In the genomic region with DNA sequence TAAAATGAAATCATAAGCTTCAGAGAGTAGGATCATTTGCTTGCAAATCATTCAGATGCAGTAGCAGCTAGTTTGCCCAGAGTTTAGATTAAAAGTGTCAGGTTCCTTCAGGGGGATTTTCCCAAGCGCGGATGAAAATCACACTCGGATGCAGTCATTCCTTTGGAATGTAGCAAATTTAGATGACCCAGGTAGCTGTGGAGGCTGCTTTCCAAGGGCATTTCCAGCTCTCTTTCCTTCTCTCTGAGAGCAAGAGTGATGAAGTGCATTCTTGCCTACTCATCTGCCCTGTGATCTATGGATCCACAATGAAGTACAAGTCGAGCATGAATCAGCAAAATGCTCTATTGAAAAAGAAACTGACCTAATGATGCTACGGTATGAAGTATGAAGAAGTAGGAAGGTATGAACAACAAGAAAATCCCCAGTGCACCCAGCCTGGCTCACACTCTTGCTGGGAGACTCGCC, we compare ENCODE assay signal across 11 cellular contexts.
A peak's percentile ranks its signal among the peaks of the same experiment; 100 is the strongest.
DNase-seq lines count a peak whose midpoint lies in the region; ATAC-seq and TF ChIP-seq lines count a peak whose summit lies in the region.
"Had no signal": no experiment of that assay in that cellular context is flagged by ENCODE, and none has a peak within 500 bp of the region (broad histone marks: within the 10 kb centered on the region; RNA-seq: fewer than 3 reads in every experiment).

No MANE protein-coding gene starts in this region.

- H2BK120ac ChIP-seq in IMR-90 (ENCODE audit: low read depth, low read length) = peak overlapping the region; percentile 86

- no peaks in the 10 kb centered on the region for H3K9me3 ChIP-seq in IMR-90 (ENCODE audit: control insufficient read depth, insufficient read depth, low read length)
- no peaks in the 10 kb centered on the region for H3K9me3 ChIP-seq in breast epithelium
- no peaks in the 10 kb centered on the region for H3K9me3 ChIP-seq in lung (ENCODE audit: control insufficient read depth in 2 of 2, insufficient read depth in 1 of 2, low read length in 1 of 2)
- no peaks in the 10 kb centered on the region for H3K9me3 ChIP-seq in A673 (ENCODE audit: low read depth, low read length, poor library complexity, severe bottlenecking)

- no peaks in the 10 kb centered on the region for H3K4me1 Mint-ChIP-seq in activated naive CD8-positive, alpha-beta T cell treated with anti-CD3 and anti-CD28 coated beads for 36 hours
- H3K4me1 Mint-ChIP-seq: activated B cell treated with CpG ODN at 0.5 μM for 24 hours had no signal

- no CpG with 5 or more reads among the region's 6 CpGs for WGBS in IMR-90 (ENCODE audit: extremely low coverage in 2 of 2, insufficient read length in 1 of 2), 2 experiments
- 40 to 65% methylated on average over 6 of the region's 6 CpGs for WGBS in lung, 2 donors

- H2AK5ac ChIP-seq in IMR-90 (ENCODE audit: low read depth, low read length) = peak overlapping the region; percentile 11; the same call in 1 of the 2 replicates

- peak overlapping the region in 1 of 2 experiments; percentile 65; a peak in 2 of 4 replicates for H4K8ac ChIP-seq in IMR-90 (ENCODE audit: low read depth in 2 of 2, low read length in 2 of 2)

- in situ Hi-C loops in IMR-90 (cut with MboI; ENCODE audit: low sequenced_read_pairs) = no loop called here

- H3K4me2 ChIP-seq in IMR-90 (ENCODE audit: low read depth, low read length) = peak overlapping the region; percentile 84

- no peak overlapping the region for H3K4me3 ChIP-seq in AG09309 (ENCODE audit: control insufficient read depth, low read depth, low read length)
- peak overlapping the region; percentile 0; the same call in 1 of the 2 replicates for H3K4me3 ChIP-seq in IMR-90 (ENCODE audit: insufficient read depth, low read depth, low read length)
- peak overlapping the region in 1 of 3 donors; percentile 32 for H3K4me3 ChIP-seq in breast epithelium
- no peak overlapping the region for H3K4me3 ChIP-seq in lung
- H3K4me3 ChIP-seq in A673 (ENCODE audit: low read depth, low read length, poor library complexity, severe bottlenecking) = no peak overlapping the region

- peak overlapping the region; percentile 74 for H4K91ac ChIP-seq in IMR-90 (ENCODE audit: insufficient read depth, low read depth, low read length)

- H2BK20ac ChIP-seq in IMR-90 (ENCODE audit: low read depth, low read length) = peak overlapping the region; percentile 87

- H3K4me3 Mint-ChIP-seq in activated naive CD8-positive, alpha-beta T cell treated with anti-CD3 and anti-CD28 coated beads for 36 hours = no peak overlapping the region
- H3K4me3 Mint-ChIP-seq: activated B cell treated with CpG ODN at 0.5 μM for 24 hours had no signal

- peak overlapping the region; percentile 63; the same call in 1 of the 3 replicates for H2BK15ac ChIP-seq in IMR-90 (ENCODE audit: low read depth, low read length)

- H3K18ac ChIP-seq in IMR-90 (ENCODE audit: low read depth, low read length) = peak overlapping the region; percentile 51; the same call in 1 of the 2 replicates

- H4K5ac ChIP-seq in IMR-90 (ENCODE audit: low read depth, low read length) = peak overlapping the region; percentile 20; the same call in 1 of the 2 replicates

- no peaks in the 10 kb centered on the region for H3K9me3 Mint-ChIP-seq in activated naive CD8-positive, alpha-beta T cell treated with anti-CD3 and anti-CD28 coated beads for 36 hours
- H3K9me3 Mint-ChIP-seq: activated B cell treated with CpG ODN at 0.5 μM for 24 hours had no signal

- TF ChIP-seq CTCF in AG09309 (IDR thresholded peaks at IDR 0.05; ENCODE audit: control insufficient read depth, insufficient read depth, low read depth, low read length, missing control alignments) (no peak), IMR-90 (conservative IDR thresholded peaks at IDR 0.05; ENCODE audit: low read depth, low read length) (no peak), breast epithelium (IDR thresholded peaks at IDR 0.05) (no peak), lung (IDR thresholded peaks at IDR 0.05; ENCODE audit: control extremely low read depth, extremely low read depth) (no peak), A673 (conservative IDR thresholded peaks at IDR 0.05; ENCODE audit: low read depth, low read length) (no peak)

- H3K36me3 Mint-ChIP-seq in activated naive CD8-positive, alpha-beta T cell treated with anti-CD3 and anti-CD28 coated beads for 36 hours = no peaks in the 10 kb centered on the region

- H3K27me3 Mint-ChIP-seq in activated naive CD8-positive, alpha-beta T cell treated with anti-CD3 and anti-CD28 coated beads for 36 hours = no peaks in the 10 kb centered on the region

- peak; percentile 64 for DNase-seq in AG09309 (ENCODE audit: low read depth)
- peak; percentile 98 for DNase-seq in IMR-90
- DNase-seq in breast epithelium (ENCODE audit: low spot score in 2 of 2) = no peak
- DNase-seq in lung (ENCODE audit: low spot score) = no peak
- DNase-seq in activated naive CD8-positive, alpha-beta T cell treated with anti-CD3 and anti-CD28 coated beads for 36 hours = no peak
- no peak for DNase-seq in A673 (ENCODE audit: low spot score)
- no peak for DNase-seq in NCI-H2196 (lab: John Stamatoyannopoulos, UW; ENCODE audit: unreplicated experiment)
- DNase-seq: activated B cell treated with CpG ODN at 0.5 μM for 24 hours, caudate nucleus, NCI-H1092 had no signal

- no peaks in the 10 kb centered on the region for H4K20me1 ChIP-seq in IMR-90 (ENCODE audit: insufficient read depth, low read length)

- H3K4me1 ChIP-seq in IMR-90 (ENCODE audit: control insufficient read depth, insufficient read depth, low read length) (peaks cover 4% of the 10 kb centered on the region), breast epithelium (no peaks in the 10 kb centered on the region), lung (ENCODE audit: control insufficient read depth in 2 of 2, insufficient read depth in 2 of 2, low read length in 2 of 2) (peaks cover 0 to 4% of the 10 kb centered on the region in 2 donors), A673 (ENCODE audit: insufficient read depth, low read length, poor library complexity, severe bottlenecking) (no peaks in the 10 kb centered on the region)

- ATAC-seq in IMR-90 (ENCODE audit: low read depth) (peak; percentile 85), lung (ENCODE audit: insufficient read depth, low FRiP score) (peak; percentile 41), HG03039 (IDR thresholded peaks at IDR 0.05; ENCODE audit: unreplicated experiment) (no peak)

- no peak overlapping the region for H2AK9ac ChIP-seq in IMR-90 (replicated peaks; ENCODE audit: low read depth, low read length, poor library complexity)

- peak overlapping the region; percentile 70 for H2AFZ ChIP-seq in IMR-90 (replicated peaks; ENCODE audit: low read length, poor library complexity)

- TF ChIP-seq POLR2A in IMR-90 (IDR thresholded peaks at IDR 0.05; ENCODE audit: low read depth, low read length) (no peak), breast epithelium (IDR thresholded peaks at IDR 0.05) (no peak)

- BruUV-seq in IMR-90 (replicated peaks; lab: Mats Ljungman, UMichigan) = no TSS peak
- no TSS peak for BruUV-seq in A673 (replicated peaks; lab: Mats Ljungman, UMichigan)

- H3K27ac ChIP-seq in IMR-90 (ENCODE audit: insufficient read depth, low read length) (peak overlapping the region; percentile 30; the same call in 1 of the 2 replicates), breast epithelium (peak overlapping the region; percentile 49 to 61), lung (ENCODE audit: low read depth in 1 of 2, low read length in 1 of 2) (peak overlapping the region in 1 of 2 donors; percentile 38), A673 (ENCODE audit: low read depth, low read length, poor library complexity, severe bottlenecking) (no peak overlapping the region)

- no peak overlapping the region for H3K9ac ChIP-seq in IMR-90 (ENCODE audit: low read depth, low read length)

- no peaks in the 10 kb centered on the region for H3K36me3 ChIP-seq in IMR-90 (ENCODE audit: control insufficient read depth, insufficient read depth, low read length)
- H3K36me3 ChIP-seq in breast epithelium = no peaks in the 10 kb centered on the region
- no peaks in the 10 kb centered on the region for H3K36me3 ChIP-seq in lung (ENCODE audit: control insufficient read depth in 2 of 2, insufficient read depth in 2 of 2, low read length in 2 of 2)
- H3K36me3 ChIP-seq in A673 (ENCODE audit: insufficient read depth, low read length, poor library complexity, severe bottlenecking) = no peaks in the 10 kb centered on the region

- dilution Hi-C loops in IMR-90 (cut with HindIII; ENCODE audit: low sequenced_read_pairs, unreplicated experiment) = no loop called here

- H3K27ac Mint-ChIP-seq in activated naive CD8-positive, alpha-beta T cell treated with anti-CD3 and anti-CD28 coated beads for 36 hours = no peak overlapping the region
- H3K27ac Mint-ChIP-seq: activated B cell treated with CpG ODN at 0.5 μM for 24 hours had no signal

- CTCF ChIA-PET in IMR-90 (lab: Yijun Ruan, JAX) (interaction anchor here (0.6 kb wide), 1 partner anchor 203 kb away, joined by 4 read pairs; no protein-coding TSS in a partner anchor), A673 (lab: Charles Lee) (no interaction called here)

- peak overlapping the region; percentile 70 for H3K4ac ChIP-seq in IMR-90 (ENCODE audit: low read depth, low read length)

- H2BK5ac ChIP-seq in IMR-90 (ENCODE audit: low read depth, low read length, poor library complexity, severe bottlenecking) = peak overlapping the region; percentile 63

- H3K56ac ChIP-seq in IMR-90 (ENCODE audit: extremely low read depth, insufficient read depth, low read length) = peak overlapping the region; percentile 18; the same call in 1 of the 2 replicates

- no peaks in the 10 kb centered on the region for H3K27me3 ChIP-seq in IMR-90 (ENCODE audit: control insufficient read depth, insufficient read depth, low read length)
- H3K27me3 ChIP-seq in breast epithelium = no peaks in the 10 kb centered on the region
- no peaks in the 10 kb centered on the region for H3K27me3 ChIP-seq in lung (ENCODE audit: control insufficient read depth, insufficient read depth)
- no peaks in the 10 kb centered on the region for H3K27me3 ChIP-seq in A673 (replicated peaks; ENCODE audit: insufficient read depth, low read depth, low read length, poor library complexity)

- H3K9me1 ChIP-seq in IMR-90 (ENCODE audit: insufficient read depth, low read length) = peaks cover 6% of the 10 kb centered on the region; the same call in 1 of the 2 replicates

- intact Hi-C loops in IMR-90 (cut with micrococcal nuclease) = loop anchor here (5.0 kb wide), 1 partner anchor 198 kb away; no protein-coding TSS in a partner anchor
- intact Hi-C loops in breast epithelium (cut with DNase I; ENCODE audit: low total_unique reads) = no loop called here
- intact Hi-C loops in A673 (cut with micrococcal nuclease; ENCODE audit: unreplicated experiment) = no loop called here

- peak overlapping the region; percentile 13; the same call in 1 of the 2 replicates for H3K23ac ChIP-seq in IMR-90 (ENCODE audit: low read depth, low read length)

- H3K79me1 ChIP-seq in IMR-90 (ENCODE audit: low read depth in 1 of 2, low read length in 2 of 2) = no peaks in the 10 kb centered on the region

- no peak; the same call in 1 of the 2 replicates for TF ChIP-seq RAD21 in IMR-90 (IDR thresholded peaks at IDR 0.05; ENCODE audit: low read length)

- peak overlapping the region; percentile 10; the same call in 1 of the 2 replicates for H3K14ac ChIP-seq in IMR-90 (replicated peaks; ENCODE audit: low read depth, low read length)

- POLR2A ChIA-PET in IMR-90 (lab: Charles Lee; ENCODE audit: unreplicated experiment) = interaction anchor here (0.6 kb wide), 1 partner anchor 119 kb away, joined by 3 read pairs; no protein-coding TSS in a partner anchor
- POLR2A ChIA-PET in A673 (lab: Charles Lee; ENCODE audit: low non-redundant PET) = interaction anchor here (0.7 kb wide), 1 partner anchor 201 kb away, joined by 5 read pairs; no protein-coding TSS in a partner anchor

Comparison
In these comparisons a context has a peak if more than half of its experiments do, and no peak if none do; other contexts are left out.
1. DNase-seq: peak in AG09309 (single experiment) and IMR-90 (single experiment); none in breast epithelium (0 of 2), lung (single experiment), activated naive CD8-positive, alpha-beta T cell treated with anti-CD3 and anti-CD28 coated beads for 36 hours (single experiment), A673 (single experiment) and NCI-H2196 (single experiment).